Comparison of ENCODE assay signal across 9 cellular contexts in the genomic region with DNA sequence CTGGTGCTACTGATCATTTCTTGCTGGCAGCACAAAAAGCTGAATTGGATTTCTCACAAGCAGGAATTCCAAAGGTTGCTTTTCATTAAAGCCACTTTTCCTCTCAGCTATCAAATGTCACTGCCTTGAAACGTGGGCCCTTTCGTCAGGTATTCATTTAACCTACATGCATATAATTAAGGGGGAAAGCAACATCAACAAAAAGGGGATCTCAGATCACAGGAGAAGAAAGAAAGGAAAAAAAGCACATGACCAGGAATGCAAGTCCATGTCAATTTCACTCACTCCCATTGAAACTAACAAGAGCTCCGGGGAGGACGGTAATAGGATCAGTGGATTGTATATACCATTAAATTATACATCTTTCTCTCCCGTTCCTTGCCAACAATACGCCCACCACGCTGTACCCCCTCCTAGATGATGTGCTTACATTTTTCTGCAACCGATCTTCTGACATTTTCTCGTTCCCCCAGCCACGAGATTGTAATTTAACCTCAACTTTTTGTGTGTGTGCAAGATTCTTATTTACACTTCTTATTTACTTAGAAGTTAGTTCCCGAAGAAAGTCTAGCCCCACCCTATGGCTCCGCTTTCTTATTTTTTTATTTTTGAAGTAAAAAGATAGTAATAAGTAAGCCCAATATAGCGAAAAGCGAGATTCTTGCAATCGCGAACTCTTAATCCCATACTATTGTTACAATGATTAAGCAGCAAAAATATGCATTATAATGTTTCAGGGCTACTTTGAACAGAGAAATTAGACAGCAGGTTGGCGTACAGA. TPM values are rescaled to one million over a fixed set of nuclear protein-coding genes. Genes with fewer than 3 reads are reported as not detected.
A peak's percentile ranks its signal among the peaks of the same experiment; 100 is the strongest.
DNase-seq lines count a peak whose midpoint lies in the region; ATAC-seq and TF ChIP-seq lines count a peak whose summit lies in the region.
"Had no signal": no experiment of that assay in that cellular context is flagged by ENCODE, and none has a peak within 500 bp of the region (broad histone marks: within the 10 kb centered on the region; RNA-seq: fewer than 3 reads in every experiment).

No MANE protein-coding gene starts in this region.

- H3K4me2 ChIP-seq in neural progenitor cell, result peak overlapping the region; percentile 95

- H4K20me1 ChIP-seq in neural progenitor cell (ENCODE audit: low read depth), result no peaks in the 10 kb centered on the region

- intact Hi-C loops in CD4-positive, alpha-beta memory T cell (cut with micrococcal nuclease), result no loop called here

- WGBS in esophagus, 2 donors, result 4 to 6% methylated on average over 17 of the region's 17 CpGs

- H3K4me3 Mint-ChIP-seq in neural progenitor cell, result peak overlapping the region; percentile 94
- peak overlapping the region in 1 of 8 donors; percentile 11 for H3K4me3 Mint-ChIP-seq in CD4-positive, alpha-beta memory T cell
- no peak overlapping the region for H3K4me3 Mint-ChIP-seq in activated T-cell treated with anti-CD3 and anti-CD28 coated beads, Interleukin-2, amount 50 U/mL, for 24 hours
- H3K4me3 Mint-ChIP-seq: activated B cell treated with CpG ODN at 0.5 μM for 24 hours had no signal

- DNase-seq in DMS114 treated with DMSO at 0.1 percent for 48 hours (lab: John Stamatoyannopoulos, UW; ENCODE audit: unreplicated experiment), result peak; percentile 95
- DNase-seq in NCI-H526 treated with DMSO at 0.1 percent for 48 hours (lab: John Stamatoyannopoulos, UW), result peak; percentile 41
- DNase-seq in neural progenitor cell (ENCODE audit: low spot score), result peak; percentile 60
- no peak for DNase-seq in CD4-positive, alpha-beta memory T cell
- no peak for DNase-seq in activated T-cell treated with anti-CD3 and anti-CD28 coated beads, Interleukin-2, amount 50 U/mL, for 24 hours
- no peak for DNase-seq in effector memory CD4-positive, alpha-beta T cell
- DNase-seq: activated B cell treated with CpG ODN at 0.5 μM for 24 hours had no signal

- H3K4me3 ChIP-seq in esophagus (ENCODE audit: low read depth in 1 of 2, low read length in 2 of 2) (peak overlapping the region; percentile 44 to 58), neural progenitor cell (peak overlapping the region; percentile 92)
- H3K4me3 ChIP-seq in CD4-positive, alpha-beta memory T cell (ENCODE audit: low read length in 2 of 2), result no peak overlapping the region
- H3K4me3 ChIP-seq in effector memory CD4-positive, alpha-beta T cell (ENCODE audit: insufficient read depth, low read depth, low read length, poor library complexity, severe bottlenecking), result no peak overlapping the region

- H3K9ac ChIP-seq in neural progenitor cell, result peak overlapping the region; percentile 86

- H3K27me3 ChIP-seq in esophagus (ENCODE audit: control insufficient read depth in 1 of 2, insufficient read depth in 2 of 2, low read length in 2 of 2) (no peaks in the 10 kb centered on the region), neural progenitor cell (no peaks in the 10 kb centered on the region)
- no peaks in the 10 kb centered on the region for H3K27me3 ChIP-seq in CD4-positive, alpha-beta memory T cell (ENCODE audit: insufficient read depth, low read length)
- H3K27me3 ChIP-seq in effector memory CD4-positive, alpha-beta T cell (replicated peaks; ENCODE audit: control insufficient read depth, insufficient read depth, low read length, poor library complexity, severe bottlenecking), result no peaks in the 10 kb centered on the region

- H3K9me3 Mint-ChIP-seq in neural progenitor cell, result no peaks in the 10 kb centered on the region
- peaks cover 0 to 14% (median 4%) of the 10 kb centered on the region in 8 donors for H3K9me3 Mint-ChIP-seq in CD4-positive, alpha-beta memory T cell
- H3K9me3 Mint-ChIP-seq in activated T-cell treated with anti-CD3 and anti-CD28 coated beads, Interleukin-2, amount 50 U/mL, for 24 hours, result peaks cover 4% of the 10 kb centered on the region
- H3K9me3 Mint-ChIP-seq: activated B cell treated with CpG ODN at 0.5 μM for 24 hours had no signal

- H3K4me1 Mint-ChIP-seq in neural progenitor cell, result peaks cover 40% of the 10 kb centered on the region
- H3K4me1 Mint-ChIP-seq in CD4-positive, alpha-beta memory T cell, result peaks cover 0 to 6% (median 4%) of the 10 kb centered on the region in 4 donors
- peaks cover 5% of the 10 kb centered on the region for H3K4me1 Mint-ChIP-seq in activated T-cell treated with anti-CD3 and anti-CD28 coated beads, Interleukin-2, amount 50 U/mL, for 24 hours (ENCODE audit: low read depth)

- TF ChIP-seq CTCF in neural progenitor cell (IDR thresholded peaks at IDR 0.05), result no peak

- no peak for ATAC-seq in HG03457 (IDR thresholded peaks at IDR 0.05; ENCODE audit: unreplicated experiment)

- no peaks in the 10 kb centered on the region for H3K9me3 ChIP-seq in esophagus (ENCODE audit: control insufficient read depth in 2 of 2, insufficient read depth in 1 of 2, low read depth in 1 of 2, low read length in 1 of 2)
- H3K9me3 ChIP-seq in neural progenitor cell (ENCODE audit: low read depth), result no peaks in the 10 kb centered on the region
- no peaks in the 10 kb centered on the region for H3K9me3 ChIP-seq in CD4-positive, alpha-beta memory T cell (ENCODE audit: control insufficient read depth in 1 of 2, low read length in 2 of 2)
- no peaks in the 10 kb centered on the region for H3K9me3 ChIP-seq in effector memory CD4-positive, alpha-beta T cell (ENCODE audit: control insufficient read depth, low read length)

- CTCF ChIA-PET in CD4-positive, alpha-beta memory T cell (lab: Charles Lee; ENCODE audit: partially characterized antibody), result no interaction called here

- H3K27ac ChIP-seq in esophagus (ENCODE audit: low read depth in 2 of 2, low read length in 1 of 2) (no peak overlapping the region), neural progenitor cell (peak overlapping the region; percentile 99)
- H3K27ac ChIP-seq in CD4-positive, alpha-beta memory T cell (ENCODE audit: low read depth, low read length), result no peak overlapping the region
- H3K27ac ChIP-seq in effector memory CD4-positive, alpha-beta T cell (ENCODE audit: insufficient read depth, low read length, poor library complexity, severe bottlenecking), result no peak overlapping the region

- peaks cover 56% of the 10 kb centered on the region for H3K79me2 ChIP-seq in neural progenitor cell (ENCODE audit: low read depth)

- H3K4me1 ChIP-seq in esophagus (ENCODE audit: control insufficient read depth in 2 of 2, insufficient read depth in 2 of 2, low read length in 1 of 2) (peaks cover 0 to 2% of the 10 kb centered on the region in 2 donors), neural progenitor cell (peaks cover 47% of the 10 kb centered on the region)
- H3K4me1 ChIP-seq in CD4-positive, alpha-beta memory T cell (ENCODE audit: insufficient read depth, low read length), result no peaks in the 10 kb centered on the region
- H3K4me1 ChIP-seq in effector memory CD4-positive, alpha-beta T cell (ENCODE audit: control insufficient read depth, insufficient read depth, low read length, poor library complexity, severe bottlenecking), result no peaks in the 10 kb centered on the region

- peak overlapping the region; percentile 84 for H3K27ac Mint-ChIP-seq in neural progenitor cell
- H3K27ac Mint-ChIP-seq in CD4-positive, alpha-beta memory T cell, result no peak overlapping the region
- H3K27ac Mint-ChIP-seq in activated T-cell treated with anti-CD3 and anti-CD28 coated beads, Interleukin-2, amount 50 U/mL, for 24 hours, result no peak overlapping the region
- H3K27ac Mint-ChIP-seq: activated B cell treated with CpG ODN at 0.5 μM for 24 hours had no signal

- H3K36me3 ChIP-seq in esophagus (ENCODE audit: control insufficient read depth in 2 of 2, insufficient read depth in 2 of 2, low read length in 1 of 2), result no peaks in the 10 kb centered on the region
- H3K36me3 ChIP-seq in neural progenitor cell, result no peaks in the 10 kb centered on the region
- H3K36me3 ChIP-seq in CD4-positive, alpha-beta memory T cell (ENCODE audit: insufficient read depth, low read length), result no peaks in the 10 kb centered on the region
- H3K36me3 ChIP-seq in effector memory CD4-positive, alpha-beta T cell (ENCODE audit: control insufficient read depth, insufficient read depth, low read length), result no peaks in the 10 kb centered on the region

- no peaks in the 10 kb centered on the region for H3K36me3 Mint-ChIP-seq in neural progenitor cell
- H3K36me3 Mint-ChIP-seq in CD4-positive, alpha-beta memory T cell, result no peaks in the 10 kb centered on the region
- no peaks in the 10 kb centered on the region for H3K36me3 Mint-ChIP-seq in activated T-cell treated with anti-CD3 and anti-CD28 coated beads, Interleukin-2, amount 50 U/mL, for 24 hours (ENCODE audit: low read depth)

- H2AFZ ChIP-seq in neural progenitor cell (replicated peaks), result peak overlapping the region; percentile 57

- POLR2A ChIA-PET in CD4-positive, alpha-beta memory T cell (lab: Charles Lee; ENCODE audit: partially characterized antibody), result no interaction called here

- H3F3A ChIP-seq in neural progenitor cell (ENCODE audit: low read depth), result peaks cover 28% of the 10 kb centered on the region

- peaks cover 4% of the 10 kb centered on the region for H3K27me3 Mint-ChIP-seq in neural progenitor cell (ENCODE audit: insufficient read depth, low read depth)
- H3K27me3 Mint-ChIP-seq in CD4-positive, alpha-beta memory T cell, result peaks cover 14 to 16% of the 10 kb centered on the region in 2 donors
- peaks cover 28% of the 10 kb centered on the region for H3K27me3 Mint-ChIP-seq in activated T-cell treated with anti-CD3 and anti-CD28 coated beads, Interleukin-2, amount 50 U/mL, for 24 hours

RNA-seq across cellular contexts. Expression of a gene that starts 0.7 kb away (rescaled TPM):
- polyA plus RNA-seq in esophagus, result under 1 TPM; 0.21 to 0.49 TPM
- total RNA-seq in neural progenitor cell (ENCODE audit: low replicate concordance), result 27.7 and 41.1 TPM in 2 replicates
- not detected for total RNA-seq in CD4-positive, alpha-beta memory T cell
- not detected for polyA plus RNA-seq in CD4-positive, alpha-beta memory T cell
- total RNA-seq: activated B cell treated with CpG ODN at 0.5 μM for 24 hours had no signal

Comparison
In these comparisons a context has a peak if more than half of its experiments do, and no peak if none do; other contexts are left out.
1. DNase-seq: peak in DMS114 treated with DMSO at 0.1 percent for 48 hours (single experiment), NCI-H526 treated with DMSO at 0.1 percent for 48 hours (single experiment) and neural progenitor cell (single experiment); none in CD4-positive, alpha-beta memory T cell (0 of 5), activated T-cell treated with anti-CD3 and anti-CD28 coated beads, Interleukin-2, amount 50 U/mL, for 24 hours (single experiment) and effector memory CD4-positive, alpha-beta T cell (0 of 3).
2. H3K4me3 ChIP-seq: peak in esophagus (2 of 2) and neural progenitor cell (single experiment); none in CD4-positive, alpha-beta memory T cell (0 of 2) and effector memory CD4-positive, alpha-beta T cell (single experiment).
3. RNA of a gene that starts 0.7 kb away (total RNA-seq): 27.7 to 41.1 TPM in neural progenitor cell; not detected in CD4-positive, alpha-beta memory T cell; every median in the first group is over 10 times any median in the second.